Comparison of ENCODE assay signal across 19 cellular contexts in the genomic region with DNA sequence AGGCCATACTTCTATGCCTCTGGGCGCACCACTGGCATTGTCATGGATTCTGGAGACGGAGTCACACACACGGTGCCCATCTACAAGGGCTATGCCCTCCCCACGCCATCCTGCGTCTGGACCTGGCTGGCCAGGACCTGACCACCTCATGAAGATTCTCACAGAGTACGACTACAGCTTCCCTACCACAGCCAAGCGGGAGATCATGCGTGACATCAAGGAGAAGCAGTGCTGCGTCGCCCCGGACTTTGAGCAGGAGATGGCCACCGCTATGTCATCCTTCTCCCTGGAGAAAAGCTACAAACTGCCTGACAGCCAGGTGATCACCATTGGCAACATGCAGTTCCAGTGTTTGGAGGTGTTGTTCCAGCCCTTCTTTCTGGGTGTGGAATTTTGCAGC. TPM values are rescaled to one million over a fixed set of nuclear protein-coding genes. Genes with fewer than 3 reads are reported as not detected.
DNase-seq lines count a peak whose midpoint lies in the region; ATAC-seq lines count a peak whose summit lies in the region.
"Had no signal": no experiment of that assay in that cellular context is flagged by ENCODE, and none has a peak within 500 bp of the region (broad histone marks: within the 10 kb centered on the region; RNA-seq: fewer than 3 reads in every experiment).

No MANE protein-coding gene starts in this region.

- H3K27me3 Mint-ChIP-seq in activated CD8-positive, alpha-beta memory T cell treated with anti-CD3 and anti-CD28 coated beads, Interleukin-2, amount 10 ng/mL, durations not matched to agents 7 days and 5 days = no peaks in the 10 kb centered on the region
- no peaks in the 10 kb centered on the region for H3K27me3 Mint-ChIP-seq in stimulated activated naive CD8-positive, alpha-beta T cell treated with anti-CD3 and anti-CD28 coated beads, Interleukin-15, amount 100 ng/mL, for 72 hours
- H3K27me3 Mint-ChIP-seq: CD4-positive, alpha-beta memory T cell had no signal

- H3K4me3 Mint-ChIP-seq in activated CD8-positive, alpha-beta memory T cell treated with anti-CD3 and anti-CD28 coated beads, Interleukin-2, amount 10 ng/mL, durations not matched to agents 7 days and 5 days = no peak overlapping the region
- no peak overlapping the region for H3K4me3 Mint-ChIP-seq in stimulated activated naive CD8-positive, alpha-beta T cell treated with anti-CD3 and anti-CD28 coated beads, Interleukin-15, amount 100 ng/mL, for 72 hours
- H3K4me3 Mint-ChIP-seq: CD14-positive monocyte; CD4-positive, alpha-beta memory T cell; HFFc6 had no signal

- ATAC-seq in activated CD8-positive, alpha-beta memory T cell treated with anti-CD3 and anti-CD28 coated beads, Interleukin-2, amount 10 ng/mL, durations not matched to agents 7 days and 5 days = no peak
- no peak for ATAC-seq in stimulated activated naive CD8-positive, alpha-beta T cell treated with anti-CD3 and anti-CD28 coated beads, Interleukin-15, amount 100 ng/mL, for 72 hours
- no peak for ATAC-seq in stimulated activated naive CD8-positive, alpha-beta T cell treated with anti-CD3 and anti-CD28 coated beads, Interleukin-15, Interleukin-2, amounts not matched to agents 100 U/mL and 50 U/mL, for 24 hours
- no peak for ATAC-seq in GM19463 (IDR thresholded peaks at IDR 0.05; ENCODE audit: unreplicated experiment)
- ATAC-seq: HCT116 had no signal

- H3K36me3 Mint-ChIP-seq in activated CD8-positive, alpha-beta memory T cell treated with anti-CD3 and anti-CD28 coated beads, Interleukin-2, amount 10 ng/mL, durations not matched to agents 7 days and 5 days = peaks cover 30% of the 10 kb centered on the region

- CTCF ChIA-PET in activated CD8-positive, alpha-beta memory T cell treated with anti-CD3 and anti-CD28 coated beads, Interleukin-2, amount 10 ng/mL, durations not matched to agents 7 days and 5 days (lab: Charles Lee) = no interaction called here

- peak; percentile 21 for DNase-seq in activated CD8-positive, alpha-beta memory T cell treated with anti-CD3 and anti-CD28 coated beads, Interleukin-2, amount 10 ng/mL, durations not matched to agents 7 days and 5 days
- no peak for DNase-seq in activated CD8-positive, alpha-beta memory T cell treated with anti-CD3 and anti-CD28 coated beads, Interleukin-2, amount 50 U/mL, for 48 hours
- DNase-seq in stimulated activated naive CD8-positive, alpha-beta T cell treated with anti-CD3 and anti-CD28 coated beads, Interleukin-15, amount 100 ng/mL, for 72 hours = no peak
- DNase-seq in stimulated activated naive CD8-positive, alpha-beta T cell treated with anti-CD3 and anti-CD28 coated beads, Interleukin-15, Interleukin-2, amounts not matched to agents 100 U/mL and 50 U/mL, for 24 hours = no peak
- peak; percentile 26 for DNase-seq in islet precursor cell
- DNase-seq in kidney tubule cell (ENCODE audit: low spot score) = no peak
- DNase-seq: 8988T; CD4-positive, alpha-beta memory T cell; DMS153; DMS79; GDM1; GOT3; H7; HFFc6 had no signal

- no peak overlapping the region for H3K27ac Mint-ChIP-seq in activated CD8-positive, alpha-beta memory T cell treated with anti-CD3 and anti-CD28 coated beads, Interleukin-2, amount 10 ng/mL, durations not matched to agents 7 days and 5 days
- peak overlapping the region; percentile 27 to 77 for H3K27ac Mint-ChIP-seq in stimulated activated naive CD8-positive, alpha-beta T cell treated with anti-CD3 and anti-CD28 coated beads, Interleukin-15, amount 100 ng/mL, for 72 hours
- H3K27ac Mint-ChIP-seq: CD4-positive, alpha-beta memory T cell; HFFc6 had no signal

- no peaks in the 10 kb centered on the region for H3K9me3 Mint-ChIP-seq in activated CD8-positive, alpha-beta memory T cell treated with anti-CD3 and anti-CD28 coated beads, Interleukin-2, amount 10 ng/mL, durations not matched to agents 7 days and 5 days (ENCODE audit: low read depth)
- no peaks in the 10 kb centered on the region for H3K9me3 Mint-ChIP-seq in stimulated activated naive CD8-positive, alpha-beta T cell treated with anti-CD3 and anti-CD28 coated beads, Interleukin-15, amount 100 ng/mL, for 72 hours
- H3K9me3 Mint-ChIP-seq: HFFc6 had no signal

- peaks cover 7% of the 10 kb centered on the region for H3K4me1 Mint-ChIP-seq in activated CD8-positive, alpha-beta memory T cell treated with anti-CD3 and anti-CD28 coated beads, Interleukin-2, amount 10 ng/mL, durations not matched to agents 7 days and 5 days
- peaks cover 7% of the 10 kb centered on the region for H3K4me1 Mint-ChIP-seq in stimulated activated naive CD8-positive, alpha-beta T cell treated with anti-CD3 and anti-CD28 coated beads, Interleukin-15, amount 100 ng/mL, for 72 hours

RNA-seq across cellular contexts. Expression of a gene that starts 23.8 kb away (rescaled TPM):
- total RNA-seq in activated CD8-positive, alpha-beta memory T cell treated with anti-CD3 and anti-CD28 coated beads, Interleukin-2, amount 10 ng/mL, durations not matched to agents 7 days and 5 days = under 1 TPM; 0.45 to 0.55 TPM
- total RNA-seq: A673; CD4-positive, alpha-beta memory T cell; HFFc6 had no signal

RNA-seq across cellular contexts. Expression of a gene that starts 42.3 kb away (rescaled TPM):
- not detected for total RNA-seq in activated CD8-positive, alpha-beta memory T cell treated with anti-CD3 and anti-CD28 coated beads, Interleukin-2, amount 10 ng/mL, durations not matched to agents 7 days and 5 days
- total RNA-seq: A673, Daoy, H7, HFFc6 had no signal

RNA-seq across cellular contexts. Expression of a gene that starts 42.6 kb away (rescaled TPM):
- 100 to 1,000 TPM; 146 to 147 TPM for total RNA-seq in activated CD8-positive, alpha-beta memory T cell treated with anti-CD3 and anti-CD28 coated beads, Interleukin-2, amount 10 ng/mL, durations not matched to agents 7 days and 5 days

Comparison
In these comparisons a context has a peak if more than half of its experiments do, and no peak if none do; other contexts are left out.
1. DNase-seq: peak in activated CD8-positive, alpha-beta memory T cell treated with anti-CD3 and anti-CD28 coated beads, Interleukin-2, amount 10 ng/mL, durations not matched to agents 7 days and 5 days (single experiment) and islet precursor cell (single experiment); none in activated CD8-positive, alpha-beta memory T cell treated with anti-CD3 and anti-CD28 coated beads, Interleukin-2, amount 50 U/mL, for 48 hours (single experiment), stimulated activated naive CD8-positive, alpha-beta T cell treated with anti-CD3 and anti-CD28 coated beads, Interleukin-15, amount 100 ng/mL, for 72 hours (0 of 2), stimulated activated naive CD8-positive, alpha-beta T cell treated with anti-CD3 and anti-CD28 coated beads, Interleukin-15, Interleukin-2, amounts not matched to agents 100 U/mL and 50 U/mL, for 24 hours (single experiment) and kidney tubule cell (single experiment).